In genomic region chr3:52670621-52671521, GRCh38 we compare ENCODE assay signal across 8 cellular contexts. TPM values are rescaled to one million over a fixed set of nuclear protein-coding genes. Genes with fewer than 3 reads are reported as not detected.
DNase-seq lines count a peak whose midpoint lies in the region; ATAC-seq and TF ChIP-seq lines count a peak whose summit lies in the region.

No MANE protein-coding gene starts in this region.

- H4K91ac ChIP-seq in neuronal stem cell (ENCODE audit: low read depth, low read length, poor library complexity): no peak overlapping the region

- no peak overlapping the region for H3K9ac ChIP-seq in neuronal stem cell (ENCODE audit: low read depth, low read length, poor library complexity)

- H3K79me1 ChIP-seq in neuronal stem cell (ENCODE audit: low read depth, low read length): no peaks in the 10 kb centered on the region

- TF ChIP-seq EP300 in upper lobe of left lung (IDR thresholded peaks at IDR 0.05) (no peak), tibial nerve (IDR thresholded peaks at IDR 0.05) (peak in 1 of 2 donors; percentile 29)

- TF ChIP-seq POLR2A in upper lobe of left lung (IDR thresholded peaks at IDR 0.05) (no peak), tibial nerve (IDR thresholded peaks at IDR 0.05) (no peak)

- no peak overlapping the region for H2BK15ac ChIP-seq in neuronal stem cell (ENCODE audit: low read length)

- DNase-seq in NOMO-1 treated with DMSO at 0.1 percent for 48 hours (lab: John Stamatoyannopoulos, UW; ENCODE audit: unreplicated experiment) (peak; percentile 96), astrocyte of the hippocampus (ENCODE audit: low read depth, low spot score) (peak; percentile 98), lung (ENCODE audit: low spot score) (peak; percentile 33), upper lobe of left lung (peak in 1 of 2 donors; percentile 39), neuronal stem cell (ENCODE audit: low spot score) (no peak), tibial nerve (ENCODE audit: low spot score in 2 of 2) (no peak)

- no peak overlapping the region for H2AFZ ChIP-seq in neuronal stem cell (ENCODE audit: low read length)

- no peaks in the 10 kb centered on the region for H3K27me3 ChIP-seq in lung (ENCODE audit: control insufficient read depth, insufficient read depth)
- no peaks in the 10 kb centered on the region for H3K27me3 ChIP-seq in upper lobe of left lung
- H3K27me3 ChIP-seq in neuronal stem cell (ENCODE audit: control insufficient read depth in 3 of 3, insufficient read depth in 3 of 3, low read depth in 1 of 3, low read length in 3 of 3): no peaks in the 10 kb centered on the region
- H3K27me3 ChIP-seq in tibial nerve: no peaks in the 10 kb centered on the region

- no peak overlapping the region for H3K4me2 ChIP-seq in neuronal stem cell (ENCODE audit: insufficient read depth, low read length, poor library complexity, severe bottlenecking)

- H3K9me3 ChIP-seq in lung (ENCODE audit: control insufficient read depth in 2 of 2, insufficient read depth in 1 of 2, low read length in 1 of 2) (no peaks in the 10 kb centered on the region), upper lobe of left lung (no peaks in the 10 kb centered on the region), neuronal stem cell (replicated peaks in 1 of 2; ENCODE audit: control insufficient read depth in 2 of 2, insufficient read depth in 1 of 2, low read depth in 1 of 2, low read length in 2 of 2) (no peaks in the 10 kb centered on the region), tibial nerve (no peaks in the 10 kb centered on the region)

- no peak overlapping the region for H3K23ac ChIP-seq in neuronal stem cell (ENCODE audit: low read depth, low read length, poor library complexity)

- H3K18ac ChIP-seq in neuronal stem cell (ENCODE audit: low read length): no peak overlapping the region

- peak; percentile 78 for ATAC-seq in GM18499 (IDR thresholded peaks at IDR 0.05; ENCODE audit: insufficient read depth, unreplicated experiment)
- ATAC-seq in HG02610 (IDR thresholded peaks at IDR 0.05; ENCODE audit: unreplicated experiment): peak; percentile 95
- ATAC-seq in lung (ENCODE audit: insufficient read depth, low FRiP score): peak; percentile 87
- ATAC-seq in upper lobe of left lung (ENCODE audit: low FRiP score in 2 of 2): peak; percentile 86 to 96

- H2AK5ac ChIP-seq in neuronal stem cell (ENCODE audit: low read depth, low read length): no peak overlapping the region

- TF ChIP-seq CTCF in lung (IDR thresholded peaks at IDR 0.05; ENCODE audit: control extremely low read depth, extremely low read depth) (no peak), upper lobe of left lung (IDR thresholded peaks at IDR 0.05) (no peak), tibial nerve (IDR thresholded peaks at IDR 0.05) (no peak)

- WGBS in lung, 2 donors: 67 to 68% methylated on average over 9 of the region's 9 CpGs
- WGBS in upper lobe of left lung, 2 donors: 68 to 70% methylated on average over 9 of the region's 9 CpGs
- no CpG with 5 or more reads among the region's 9 CpGs for WGBS in neuronal stem cell (ENCODE audit: extremely low coverage in 2 of 2, insufficient read length in 2 of 2, insufficient replicate concordance in 1 of 2), 2 donors
- WGBS in tibial nerve, 2 donors: 52 to 65% methylated on average over 9 of the region's 9 CpGs

- H3K27ac ChIP-seq in lung (ENCODE audit: low read depth in 1 of 2, low read length in 1 of 2) (peak overlapping the region; percentile 69 to 75), upper lobe of left lung (peak overlapping the region; percentile 16 to 71 (median 24)), neuronal stem cell (replicated peaks; ENCODE audit: low read length) (no peak overlapping the region), tibial nerve (peak overlapping the region in 2 of 4 donors; percentile 43 to 80)

- no peak overlapping the region for H2BK12ac ChIP-seq in neuronal stem cell (ENCODE audit: low read length)

- H3K4me3 ChIP-seq in lung (no peak overlapping the region), upper lobe of left lung (no peak overlapping the region), neuronal stem cell (ENCODE audit: low read length in 2 of 2) (no peak overlapping the region), tibial nerve (no peak overlapping the region)

- no peak overlapping the region for H4K8ac ChIP-seq in neuronal stem cell (ENCODE audit: low read depth, low read length)

- H2BK120ac ChIP-seq in neuronal stem cell (ENCODE audit: low read depth, low read length): no peak overlapping the region

- H3K36me3 ChIP-seq in lung (ENCODE audit: control insufficient read depth in 2 of 2, insufficient read depth in 2 of 2, low read length in 2 of 2) (peaks cover 13 to 19% of the 10 kb centered on the region in 2 donors), upper lobe of left lung (peaks cover 19 to 86% (median 47%) of the 10 kb centered on the region in 4 donors), neuronal stem cell (replicated peaks in 1 of 2; ENCODE audit: control insufficient read depth in 2 of 2, insufficient read depth in 2 of 2, low read length in 2 of 2) (peaks cover 14 to 90% of the 10 kb centered on the region in 2 donors), tibial nerve (peaks cover 0 to 61% (median 0%) of the 10 kb centered on the region in 3 donors)

- H2BK5ac ChIP-seq in neuronal stem cell (ENCODE audit: low read length): no peak overlapping the region

- H3K14ac ChIP-seq in neuronal stem cell (ENCODE audit: low read length): no peak overlapping the region

- H3K4me1 ChIP-seq in lung (ENCODE audit: control insufficient read depth in 2 of 2, insufficient read depth in 2 of 2, low read length in 2 of 2): peaks cover 4 to 9% of the 10 kb centered on the region in 2 donors
- peaks cover 12 to 22% (median 16%) of the 10 kb centered on the region in 4 donors for H3K4me1 ChIP-seq in upper lobe of left lung
- H3K4me1 ChIP-seq in neuronal stem cell (ENCODE audit: control insufficient read depth in 2 of 2, insufficient read depth in 1 of 2, low read depth in 1 of 2, low read length in 2 of 2): no peaks in the 10 kb centered on the region
- peaks cover 0 to 22% (median 11%) of the 10 kb centered on the region in 4 donors for H3K4me1 ChIP-seq in tibial nerve

- no peak overlapping the region for H3K4ac ChIP-seq in neuronal stem cell (ENCODE audit: low read length)

RNA-seq across cellular contexts. Expression of gene PBRM1, which starts 14.8 kb away (rescaled TPM):
- total RNA-seq in lung: 10 to 100 TPM; 63.8 to 92.8 TPM
- 10 to 100 TPM in 1 of 2 donors, 1 to 10 TPM in 1; 9.8 to 17.6 TPM for polyA plus RNA-seq in lung
- total RNA-seq in upper lobe of left lung: 100 to 1,000 TPM in 1 of 6 donors, 10 to 100 TPM in 5; 60.9 to 151 (median 81.6) TPM
- polyA plus RNA-seq in neuronal stem cell (2013, experiment 1 of 2): 39.5 TPM
- 40.6 TPM for polyA plus RNA-seq in neuronal stem cell (2013, experiment 2 of 2)
- 100 to 1,000 TPM in 3 of 4 donors, 10 to 100 TPM in 1; 87.0 to 123 (median 114) TPM for total RNA-seq in tibial nerve

RNA-seq across cellular contexts. Expression of gene GNL3, which starts 15.0 kb away (rescaled TPM):
- 10 to 100 TPM; 57.5 to 84.6 TPM for total RNA-seq in lung
- 10 to 100 TPM; 71.3 to 73.4 TPM for polyA plus RNA-seq in lung
- total RNA-seq in upper lobe of left lung: 10 to 100 TPM; 12.0 to 93.3 (median 44.1) TPM
- 157 TPM for polyA plus RNA-seq in neuronal stem cell (2013, experiment 1 of 2)
- 165 TPM for polyA plus RNA-seq in neuronal stem cell (2013, experiment 2 of 2)
- 10 to 100 TPM; 44.8 to 57.5 (median 52.6) TPM for total RNA-seq in tibial nerve

RNA-seq across cellular contexts. Expression of gene GLT8D1, which starts 34.7 kb away (rescaled TPM):
- 10 to 100 TPM; 54.1 to 85.5 TPM for total RNA-seq in lung
- polyA plus RNA-seq in lung: 10 to 100 TPM; 35.4 to 42.5 TPM
- 10 to 100 TPM; 29.3 to 70.2 (median 38.6) TPM for total RNA-seq in upper lobe of left lung
- polyA plus RNA-seq in neuronal stem cell (2013, experiment 1 of 2): 58.9 TPM
- polyA plus RNA-seq in neuronal stem cell (2013, experiment 2 of 2): 57.8 TPM
- 100 to 1,000 TPM in 1 of 4 donors, 10 to 100 TPM in 3; 44.7 to 109 (median 94.9) TPM for total RNA-seq in tibial nerve

RNA-seq across cellular contexts. Expression of gene SPCS1, which starts 35.0 kb away (rescaled TPM):
- total RNA-seq in lung (10 to 100 TPM; 63.3 to 94.1 TPM), upper lobe of left lung (10 to 100 TPM; 13.6 to 92.4 (median 77.6) TPM), tibial nerve (100 to 1,000 TPM in 1 of 4 donors, 10 to 100 TPM in 3; 58.8 to 123 (median 77.4) TPM)
- 100 to 1,000 TPM in 1 of 2 donors, 10 to 100 TPM in 1; 97.4 to 139 TPM for polyA plus RNA-seq in lung
- polyA plus RNA-seq in neuronal stem cell (2013, experiment 1 of 2): 126 TPM
- 134 TPM for polyA plus RNA-seq in neuronal stem cell (2013, experiment 2 of 2)

Comparison
In these comparisons a context has a peak if more than half of its experiments do, and no peak if none do; other contexts are left out.
1. DNase-seq: peak in NOMO-1 treated with DMSO at 0.1 percent for 48 hours (single experiment), astrocyte of the hippocampus (single experiment) and lung (single experiment); none in neuronal stem cell (single experiment) and tibial nerve (0 of 2).
2. Peak in every context shown above with its lines, with median percentiles within 50 percentile points of each other: ATAC-seq.